37 cellular contexts compared by ENCODE assay signal in genomic region chr15:71586463-71586862, GRCh38.
"Had no signal": no experiment of that assay in that cellular context is flagged by ENCODE, and none has a peak within 500 bp of the region (broad histone marks: within the 10 kb centered on the region; RNA-seq: fewer than 3 reads in every experiment).

No MANE protein-coding gene starts in this region.

- H3K4me3 ChIP-seq: adrenal gland, cardiac muscle cell had no signal

- ATAC-seq: activated CD8-positive, alpha-beta T cell treated with anti-CD3 and anti-CD28 coated beads for 36 hours; activated naive CD4-positive, alpha-beta T cell treated with anti-CD3 and anti-CD28 coated beads, Interleukin-2, amount 50 U/mL, for 72 hours; activated T-helper 17 cell treated with anti-CD3 and anti-CD28 coated beads, Interleukin-2, amount 50 U/mL, for 72 hours had no signal

- H3K27me3 Mint-ChIP-seq: brain had no signal

- H3K27me3 ChIP-seq: adrenal gland, cardiac muscle cell had no signal

- H3K36me3 ChIP-seq: adrenal gland, cardiac muscle cell had no signal

- DNase-seq: activated B cell treated with CpG ODN at 0.5 μM for 24 hours; activated CD4-positive, alpha-beta memory T cell treated with anti-CD3 and anti-CD28 coated beads for 36 hours; activated CD4-positive, alpha-beta T cell treated with anti-CD3 and anti-CD28 coated beads for 4 hours; activated CD4-positive, alpha-beta T cell treated with anti-CD3 and anti-CD28 coated beads, Interleukin-2, amount 10 ng/mL, durations not matched to agents 24 days and 14 days; activated CD4-positive, alpha-beta T cell treated with anti-CD3 and anti-CD28 coated beads, Interleukin-2, amount 50 U/mL, for 1 hour; activated CD4-positive, alpha-beta T cell treated with anti-CD3 and anti-CD28 coated beads, Interleukin-2, amount 50 U/mL, for 4 hours; activated CD4-positive, CD25-positive, alpha-beta regulatory T cell treated with anti-CD3 and anti-CD28 coated beads, Interleukin-2, amount 50 U/mL, for 72 hours; activated CD8-positive, alpha-beta memory T cell treated with anti-CD3 and anti-CD28 coated beads, Interleukin-2, amount 50 U/mL, for 4 hours; activated CD8-positive, alpha-beta T cell treated with anti-CD3 and anti-CD28 coated beads for 36 hours; activated effector memory CD4-positive, alpha-beta T cell treated with anti-CD3 and anti-CD28 coated beads, Interleukin-2, amount 50 U/mL, for 16 hours; activated gamma-delta T cell treated with Interleukin-2 at 50 U/mL for 16 hours; activated naive CD4-positive, alpha-beta T cell; activated naive CD4-positive, alpha-beta T cell treated with anti-CD3 and anti-CD28 coated beads for 36 hours; activated naive CD4-positive, alpha-beta T cell treated with anti-CD3 and anti-CD28 coated beads, Interleukin-2, amount 50 U/mL, for 16 hours; activated naive CD8-positive, alpha-beta T cell treated with anti-CD3 and anti-CD28 coated beads for 36 hours; activated T-cell treated with anti-CD3 and anti-CD28 coated beads for 4 hours; activated T-cell treated with anti-CD3 and anti-CD28 coated beads, Interleukin-2, amount 50 U/mL, for 24 hours; activated T-cell treated with anti-CD3 and anti-CD28 coated beads, Interleukin-2, amount 50 U/mL, for 48 hours; adrenal gland; amniotic stem cell; aorta; caudate nucleus; cerebellar nuclear complex; T-helper 1 cell; T-helper 2 cell; T-helper 9 cell had no signal

- H3K4me1 ChIP-seq: adrenal gland had no signal

- H3K4me1 Mint-ChIP-seq: activated B cell treated with CpG ODN at 0.5 μM for 24 hours; activated CD4-positive, alpha-beta T cell treated with anti-CD3 and anti-CD28 coated beads, Interleukin-2, amount 10 ng/mL, durations not matched to agents 24 days and 14 days; activated naive CD8-positive, alpha-beta T cell treated with anti-CD3 and anti-CD28 coated beads for 36 hours; activated T-helper 17 cell treated with anti-CD3 and anti-CD28 coated beads, Interleukin-2, amount 50 U/mL, for 72 hours; brain; central memory CD8-positive, alpha-beta T cell had no signal

- FAIRE-seq: bronchial epithelial cell, TTC549 had no signal

- H3K27ac Mint-ChIP-seq: activated B cell treated with CpG ODN at 0.5 μM for 24 hours; activated CD4-positive, alpha-beta memory T cell treated with anti-CD3 and anti-CD28 coated beads for 36 hours; activated CD4-positive, alpha-beta T cell treated with anti-CD3 and anti-CD28 coated beads, Interleukin-2, amount 10 ng/mL, durations not matched to agents 24 days and 14 days; activated CD8-positive, alpha-beta T cell treated with anti-CD3 and anti-CD28 coated beads for 36 hours; activated naive CD4-positive, alpha-beta T cell treated with anti-CD3 and anti-CD28 coated beads for 36 hours; activated naive CD4-positive, alpha-beta T cell treated with anti-CD3 and anti-CD28 coated beads, Interleukin-2, amount 50 U/mL, for 72 hours; activated naive CD8-positive, alpha-beta T cell treated with anti-CD3 and anti-CD28 coated beads for 36 hours; activated T-cell treated with anti-CD3 and anti-CD28 coated beads, Interleukin-2, amount 50 U/mL, for 24 hours; activated T-helper 1 cell treated with anti-CD3 and anti-CD28 coated beads, Interleukin-12 subunit alpha, Interleukin-12 subunit beta, Interleukin-2, Interleukin-4 antibody, amounts not matched to agents 30 ng/mL and 10 ng/mL and 1 ng/mL, durations not matched to agents 14 hours and 24 hours and 36 hours; activated T-helper 17 cell treated with anti-CD3 and anti-CD28 coated beads, Interleukin-2, amount 50 U/mL, for 72 hours; brain; T-helper 1 cell treated with Interleukin-12 subunit alpha and Interleukin-12 subunit beta and Interleukin-4 antibody, amounts not matched to agents 30 μg/mL and 1 μg/mL, for 36 hours; T-helper 2 cell treated with Interferon-gamma antibody and Interleukin-4, amounts not matched to agents 5 μg/mL and 100 μg/mL, for 36 hours had no signal

- H3K27ac ChIP-seq: adrenal gland, cardiac muscle cell, VCaP had no signal

- H3K4me3 Mint-ChIP-seq: activated B cell treated with CpG ODN at 0.5 μM for 24 hours; activated CD4-positive, alpha-beta memory T cell treated with anti-CD3 and anti-CD28 coated beads for 36 hours; activated CD4-positive, alpha-beta T cell treated with anti-CD3 and anti-CD28 coated beads, Interleukin-2, amount 10 ng/mL, durations not matched to agents 24 days and 14 days; activated CD8-positive, alpha-beta T cell treated with anti-CD3 and anti-CD28 coated beads for 36 hours; activated naive CD4-positive, alpha-beta T cell treated with anti-CD3 and anti-CD28 coated beads for 36 hours; activated naive CD8-positive, alpha-beta T cell treated with anti-CD3 and anti-CD28 coated beads for 36 hours; activated T-cell treated with anti-CD3 and anti-CD28 coated beads, Interleukin-2, amount 50 U/mL, for 24 hours; activated T-helper 1 cell treated with anti-CD3 and anti-CD28 coated beads, Interleukin-12 subunit alpha, Interleukin-12 subunit beta, Interleukin-2, Interleukin-4 antibody, amounts not matched to agents 30 ng/mL and 10 ng/mL and 1 ng/mL, durations not matched to agents 14 hours and 24 hours and 36 hours; activated T-helper 17 cell treated with anti-CD3 and anti-CD28 coated beads, Interleukin-2, amount 50 U/mL, for 72 hours; brain; central memory CD8-positive, alpha-beta T cell; T-helper 1 cell treated with Interleukin-12 subunit alpha and Interleukin-12 subunit beta and Interleukin-4 antibody, amounts not matched to agents 30 μg/mL and 1 μg/mL, for 36 hours; T-helper 2 cell treated with Interferon-gamma antibody and Interleukin-4, amounts not matched to agents 5 μg/mL and 100 μg/mL, for 36 hours had no signal
